1 cellular context compared by ENCODE assay signal in genomic region chr1:98964198-98964597, GRCh38.
TF ChIP-seq lines count a peak whose summit lies in the region.

No MANE protein-coding gene starts in this region.

TF ChIP-seq in GM23338, 12 proteins besides CTCF, POLR2A, EP300 and RAD21 (continued from another document):
- TF ChIP-seq ZNF462 (CRISPR knock-in tag; IDR thresholded peaks at IDR 0.05) (no peak), JUNB (IDR thresholded peaks at IDR 0.05; ENCODE audit: unreplicated experiment) (no peak)
TF ChIP-seq in GM23338: peak in this region for 0.
